18 cellular contexts compared by ENCODE assay signal in the genomic region with DNA sequence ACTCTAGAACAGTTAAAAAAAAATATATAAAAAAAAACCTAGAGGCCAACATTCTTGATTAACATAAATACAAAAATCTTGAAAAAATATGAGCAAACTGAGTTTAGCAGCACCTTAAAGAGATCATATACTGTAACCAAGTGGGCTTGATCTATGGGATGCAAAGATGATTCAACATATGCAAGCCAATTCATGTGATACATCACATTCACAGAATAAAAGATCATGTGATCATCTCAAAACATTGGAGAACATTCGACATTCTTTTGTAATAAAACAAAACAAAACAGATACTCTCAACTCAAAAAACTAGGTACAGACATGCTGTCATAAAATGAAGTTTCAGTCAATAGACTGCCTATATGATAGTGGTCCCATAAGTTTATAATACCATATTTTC.
DNase-seq lines count a peak whose midpoint lies in the region; ATAC-seq, FAIRE-seq and TF ChIP-seq lines count a peak whose summit lies in the region.
"Had no signal": no experiment of that assay in that cellular context is flagged by ENCODE, and none has a peak within 500 bp of the region (broad histone marks: within the 10 kb centered on the region; RNA-seq: fewer than 3 reads in every experiment).

No MANE protein-coding gene starts in this region.

- BruUV-seq in MCF 10A (replicated peaks; lab: Mats Ljungman, UMichigan) (no TSS peak), OCI-LY7 (replicated peaks; lab: Mats Ljungman, UMichigan) (no TSS peak)

- no peak overlapping the region for H3K4me3 ChIP-seq in breast epithelium
- no peak overlapping the region for H3K4me3 ChIP-seq in OCI-LY7 (ENCODE audit: low read depth, low read length, poor library complexity, severe bottlenecking)
- no peak overlapping the region for H3K4me3 ChIP-seq in bronchial epithelial cell (ENCODE audit: low read depth, low read length)
- H3K4me3 ChIP-seq in Peyer's patch, result no peak overlapping the region
- H3K4me3 ChIP-seq: GM12878, GM23248 had no signal

- intact Hi-C loops in MCF 10A (cut with micrococcal nuclease) (no loop called here), breast epithelium (cut with DNase I; ENCODE audit: low total_unique reads) (no loop called here), OCI-LY7 (cut with micrococcal nuclease; ENCODE audit: unreplicated experiment) (no loop called here)

- no peaks in the 10 kb centered on the region for H3K9me3 Mint-ChIP-seq in MCF 10A (ENCODE audit: unreplicated experiment)

- POLR2A ChIA-PET in MCF 10A (lab: Yijun Ruan, JAX), result interaction anchor here (1.0 kb wide), 1 partner anchor 41 kb away, joined by 3 read pairs; no protein-coding TSS in a partner anchor
- POLR2A ChIA-PET in OCI-LY7 (lab: Charles Lee), result no interaction called here

- H4K20me1 ChIP-seq in OCI-LY7 (ENCODE audit: insufficient read depth, low read length), result no peaks in the 10 kb centered on the region

- peak overlapping the region; percentile 92 for H2AFZ ChIP-seq in OCI-LY7 (ENCODE audit: low read length)
- H2AFZ ChIP-seq: GM23248 had no signal

- H3K27me3 ChIP-seq in breast epithelium (no peaks in the 10 kb centered on the region), bronchial epithelial cell (ENCODE audit: control insufficient read depth, insufficient read depth, low read length) (no peaks in the 10 kb centered on the region), Peyer's patch (no peaks in the 10 kb centered on the region)

- peak overlapping the region; percentile 57 for H3K27ac Mint-ChIP-seq in MCF 10A (ENCODE audit: low read depth, unreplicated experiment)
- H3K27ac Mint-ChIP-seq: CD4-positive, CD25-positive, alpha-beta regulatory T cell had no signal

- peaks cover 6% of the 10 kb centered on the region for H3K4me1 Mint-ChIP-seq in MCF 10A (ENCODE audit: insufficient read depth, unreplicated experiment)

- H3K4me2 ChIP-seq in OCI-LY7 (ENCODE audit: low read length), result no peak overlapping the region; the same call in 1 of the 2 replicates

- no peaks in the 10 kb centered on the region; the same call in 1 of the 2 replicates for H3K9me2 ChIP-seq in OCI-LY7 (ENCODE audit: insufficient read depth, low read length)

- FAIRE-seq in bronchial epithelial cell (lab: Jason Lieb, UNC), result no peak
- FAIRE-seq: GM12878, GM18507, H54, HepG2, HTR-8/SVneo had no signal

- CTCF ChIA-PET in MCF 10A (lab: Yijun Ruan, JAX) (no interaction called here), OCI-LY7 (lab: Charles Lee; ENCODE audit: unreplicated experiment) (no interaction called here)

- TF ChIP-seq CTCF in MCF 10A (IDR thresholded peaks at IDR 0.05; ENCODE audit: unreplicated experiment), result no peak
- TF ChIP-seq CTCF in breast epithelium (IDR thresholded peaks at IDR 0.05), result no peak
- TF ChIP-seq CTCF in OCI-LY7 (conservative IDR thresholded peaks at IDR 0.05; ENCODE audit: low read length), result no peak
- TF ChIP-seq CTCF in bronchial epithelial cell (IDR thresholded peaks at IDR 0.05; ENCODE audit: insufficient read depth, low read length, severe bottlenecking), result no peak
- TF ChIP-seq CTCF in Peyer's patch (IDR thresholded peaks at IDR 0.05), result no peak

- no peak overlapping the region for H3K27ac ChIP-seq in breast epithelium
- H3K27ac ChIP-seq in OCI-LY7 (ENCODE audit: low read depth, low read length, poor library complexity, severe bottlenecking), result no peak overlapping the region
- no peak overlapping the region for H3K27ac ChIP-seq in Peyer's patch
- H3K27ac ChIP-seq: 22Rv1, GM23248 had no signal

- TF ChIP-seq POLR2A in breast epithelium (IDR thresholded peaks at IDR 0.05), result no peak
- TF ChIP-seq POLR2A in Peyer's patch (IDR thresholded peaks at IDR 0.05), result no peak

- DNase-seq in MCF 10A (ENCODE audit: unreplicated experiment) (no peak), breast epithelium (ENCODE audit: low spot score in 2 of 2) (no peak), OCI-LY7 (ENCODE audit: low spot score) (no peak), bronchial epithelial cell (ENCODE audit: low read depth) (peak; percentile 62), Peyer's patch (no peak), HT-29 (ENCODE audit: low spot score) (no peak)
- DNase-seq in activated CD8-positive, alpha-beta memory T cell treated with anti-CD3 and anti-CD28 coated beads, Interleukin-2, amount 50 U/mL, for 48 hours, result no peak
- DNase-seq: CD4-positive, CD25-positive, alpha-beta regulatory T cell; DMS 273 treated with DMSO at 0.1 percent for 48 hours; GM23248 had no signal

- no peak for ATAC-seq in HG03135 (IDR thresholded peaks at IDR 0.05; ENCODE audit: unreplicated experiment)
- ATAC-seq: HCT116, HepG2 had no signal

- peaks cover 3% of the 10 kb centered on the region for H3K36me3 ChIP-seq in breast epithelium
- H3K36me3 ChIP-seq in OCI-LY7 (ENCODE audit: insufficient read depth, low read length), result peaks cover 2% of the 10 kb centered on the region; the same call in 1 of the 2 replicates
- H3K36me3 ChIP-seq in bronchial epithelial cell (ENCODE audit: control insufficient read depth, insufficient read depth, low read length), result no peaks in the 10 kb centered on the region
- no peaks in the 10 kb centered on the region for H3K36me3 ChIP-seq in Peyer's patch

- no peaks in the 10 kb centered on the region for H3K36me3 Mint-ChIP-seq in MCF 10A (ENCODE audit: insufficient read depth, unreplicated experiment)
- H3K36me3 Mint-ChIP-seq: CD4-positive, CD25-positive, alpha-beta regulatory T cell had no signal

- H3K9me3 ChIP-seq in breast epithelium (no peaks in the 10 kb centered on the region), OCI-LY7 (ENCODE audit: low read length) (peaks cover 1% of the 10 kb centered on the region; the same call in 1 of the 2 replicates), Peyer's patch (no peaks in the 10 kb centered on the region)

- no peaks in the 10 kb centered on the region for H3K4me1 ChIP-seq in breast epithelium
- H3K4me1 ChIP-seq in OCI-LY7 (ENCODE audit: insufficient read depth, low read length, poor library complexity, severe bottlenecking), result peaks cover 35% of the 10 kb centered on the region
- no peaks in the 10 kb centered on the region for H3K4me1 ChIP-seq in Peyer's patch

- no peaks in the 10 kb centered on the region for H3K27me3 Mint-ChIP-seq in MCF 10A (ENCODE audit: insufficient read depth, unreplicated experiment)
- H3K27me3 Mint-ChIP-seq: CD4-positive, CD25-positive, alpha-beta regulatory T cell had no signal

- no peaks in the 10 kb centered on the region for H3K79me2 ChIP-seq in OCI-LY7 (ENCODE audit: insufficient read depth, low read depth, low read length)

- H3K4me3 Mint-ChIP-seq in MCF 10A (ENCODE audit: unreplicated experiment), result no peak overlapping the region
- H3K4me3 Mint-ChIP-seq: CD4-positive, CD25-positive, alpha-beta regulatory T cell had no signal
